ENCODE assay signal across 1 cellular context in the genomic region with DNA sequence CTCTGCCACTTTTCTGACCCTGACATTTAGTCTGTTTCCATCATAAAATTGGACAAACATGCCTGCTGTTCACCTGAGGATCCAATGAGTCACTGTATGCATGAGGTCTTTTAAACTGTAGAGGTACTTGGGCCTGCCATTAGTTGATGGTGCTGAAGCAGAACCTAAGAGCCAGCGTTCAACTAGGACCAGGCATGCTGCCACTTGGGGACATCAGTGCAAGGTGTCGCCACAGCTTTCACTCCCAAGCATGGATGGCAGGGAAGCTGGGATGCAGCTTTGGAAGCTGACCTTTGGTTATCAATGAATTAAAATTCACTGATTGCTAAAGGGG.
TF ChIP-seq lines count a peak whose summit lies in the region.

No MANE protein-coding gene starts in this region.

TF ChIP-seq in GM23338, 12 proteins besides CTCF, POLR2A, EP300 and RAD21:
- TF ChIP-seq ZNF331 (CRISPR knock-in tag; IDR thresholded peaks at IDR 0.05; ENCODE audit: low read depth) (no peak), STAT1 (IDR thresholded peaks at IDR 0.05; ENCODE audit: unreplicated experiment) (no peak), POLR2AphosphoS5 (IDR thresholded peaks at IDR 0.05; ENCODE audit: low read depth) (no peak), ZNF114 (CRISPR knock-in tag; IDR thresholded peaks at IDR 0.05) (no peak), CREB1 (CRISPR knock-in tag; IDR thresholded peaks at IDR 0.05; ENCODE audit: low read depth) (no peak), ETS1 (IDR thresholded peaks at IDR 0.05) (no peak)
